In genomic region chr10:6069101-6069931, GRCh38 we compare ENCODE assay signal across 13 cellular contexts. TPM values are rescaled to one million over a fixed set of nuclear protein-coding genes. Genes with fewer than 3 reads are reported as not detected.
DNase-seq lines count a peak whose midpoint lies in the region; ATAC-seq and TF ChIP-seq lines count a peak whose summit lies in the region.
"Had no signal": no experiment of that assay in that cellular context is flagged by ENCODE, and none has a peak within 500 bp of the region (broad histone marks: within the 10 kb centered on the region; RNA-seq: fewer than 3 reads in every experiment).

No MANE protein-coding gene starts in this region.

- H3K27ac ChIP-seq in WERI-Rb-1, result no peak overlapping the region
- H3K27ac ChIP-seq: gastrocnemius medialis, neural progenitor cell, uterus had no signal

- POLR2A ChIA-PET in activated naive CD8-positive, alpha-beta T cell treated with anti-CD3 and anti-CD28 coated beads, Interleukin-2, amount 10 ng/mL, durations not matched to agents 7 days and 5 days (lab: Charles Lee), result interaction anchor here (0.8 to 5.2 kb wide), 8 partner anchors 9 to 93 kb away, joined by 3 to 73 read pairs (median 16); no protein-coding TSS in a partner anchor

- H3K4me3 Mint-ChIP-seq in activated T-cell treated with anti-CD3 and anti-CD28 coated beads, Interleukin-2, amount 50 U/mL, for 4 hours, result peak overlapping the region; percentile 60
- H3K4me3 Mint-ChIP-seq in activated naive CD8-positive, alpha-beta T cell treated with anti-CD3 and anti-CD28 coated beads, Interleukin-2, amount 10 ng/mL, durations not matched to agents 7 days and 5 days, result peak overlapping the region; percentile 85
- H3K4me3 Mint-ChIP-seq: neural progenitor cell had no signal

- H3K9me3 ChIP-seq in WERI-Rb-1 (ENCODE audit: severe bottlenecking), result no peaks in the 10 kb centered on the region
- H3K9me3 ChIP-seq: gastrocnemius medialis, uterus had no signal

- no peak for TF ChIP-seq CTCF in WERI-Rb-1 (IDR thresholded peaks at IDR 0.05; ENCODE audit: low read depth, low read length)

- no peaks in the 10 kb centered on the region for H3K36me3 ChIP-seq in WERI-Rb-1
- H3K36me3 ChIP-seq: gastrocnemius medialis, neural progenitor cell, uterus had no signal

- H3K4me3 ChIP-seq in WERI-Rb-1 (ENCODE audit: low read depth, low read length), result no peak overlapping the region
- H3K4me3 ChIP-seq: gastrocnemius medialis, neural progenitor cell, uterus had no signal

- DNase-seq in activated T-cell treated with anti-CD3 and anti-CD28 coated beads, Interleukin-2, amount 50 U/mL, for 4 hours, result no peak
- no peak for DNase-seq in activated T-cell treated with anti-CD3 and anti-CD28 coated beads for 4 hours
- DNase-seq in NCI-H524 (lab: John Stamatoyannopoulos, UW), result peak; percentile 47 to 70
- no peak for DNase-seq in activated naive CD8-positive, alpha-beta T cell treated with anti-CD3 and anti-CD28 coated beads, Interleukin-2, amount 10 ng/mL, durations not matched to agents 7 days and 5 days
- no peak for DNase-seq in stimulated activated naive CD8-positive, alpha-beta T cell treated with anti-CD3 and anti-CD28 coated beads, Interleukin-15, Interleukin-2, amounts not matched to agents 100 U/mL and 50 U/mL, for 24 hours
- no peak for DNase-seq in WERI-Rb-1
- no peak for DNase-seq in globus pallidus (ENCODE audit: low spot score)
- DNase-seq in T1000 (lab: John Stamatoyannopoulos, UW), result no peak
- DNase-seq: DMS79 treated with DMSO at 0.1 percent for 48 hours, gastrocnemius medialis, Right ventricle myocardium superior, uterus had no signal

- ATAC-seq in activated T-cell treated with anti-CD3 and anti-CD28 coated beads, Interleukin-2, amount 50 U/mL, for 4 hours, result peak; percentile 26 to 42
- peak; percentile 33 for ATAC-seq in activated naive CD8-positive, alpha-beta T cell treated with anti-CD3 and anti-CD28 coated beads, Interleukin-2, amount 10 ng/mL, durations not matched to agents 7 days and 5 days (ENCODE audit: low read depth)
- ATAC-seq in stimulated activated naive CD8-positive, alpha-beta T cell treated with anti-CD3 and anti-CD28 coated beads, Interleukin-15, Interleukin-2, amounts not matched to agents 100 U/mL and 50 U/mL, for 24 hours, result peak; percentile 52
- ATAC-seq: gastrocnemius medialis had no signal

- no peaks in the 10 kb centered on the region for H3K27me3 Mint-ChIP-seq in activated T-cell treated with anti-CD3 and anti-CD28 coated beads, Interleukin-2, amount 50 U/mL, for 4 hours (ENCODE audit: low read depth)
- no peaks in the 10 kb centered on the region for H3K27me3 Mint-ChIP-seq in activated naive CD8-positive, alpha-beta T cell treated with anti-CD3 and anti-CD28 coated beads, Interleukin-2, amount 10 ng/mL, durations not matched to agents 7 days and 5 days

- H3K27me3 ChIP-seq in WERI-Rb-1 (ENCODE audit: insufficient read depth, low read depth, severe bottlenecking), result peaks cover 18% of the 10 kb centered on the region
- H3K27me3 ChIP-seq: gastrocnemius medialis, neural progenitor cell, uterus had no signal

- H3K27ac Mint-ChIP-seq in activated naive CD8-positive, alpha-beta T cell treated with anti-CD3 and anti-CD28 coated beads, Interleukin-2, amount 10 ng/mL, durations not matched to agents 7 days and 5 days, result peak overlapping the region; percentile 93
- H3K27ac Mint-ChIP-seq: neural progenitor cell had no signal

- no peaks in the 10 kb centered on the region for H3K9me3 Mint-ChIP-seq in activated T-cell treated with anti-CD3 and anti-CD28 coated beads, Interleukin-2, amount 50 U/mL, for 4 hours
- no peaks in the 10 kb centered on the region for H3K9me3 Mint-ChIP-seq in activated naive CD8-positive, alpha-beta T cell treated with anti-CD3 and anti-CD28 coated beads, Interleukin-2, amount 10 ng/mL, durations not matched to agents 7 days and 5 days

- H3K36me3 Mint-ChIP-seq in activated T-cell treated with anti-CD3 and anti-CD28 coated beads, Interleukin-2, amount 50 U/mL, for 4 hours (ENCODE audit: insufficient read depth), result peaks cover 3% of the 10 kb centered on the region
- H3K36me3 Mint-ChIP-seq in activated naive CD8-positive, alpha-beta T cell treated with anti-CD3 and anti-CD28 coated beads, Interleukin-2, amount 10 ng/mL, durations not matched to agents 7 days and 5 days, result peaks cover 3% of the 10 kb centered on the region
- H3K36me3 Mint-ChIP-seq: neural progenitor cell had no signal

- H3K4me1 Mint-ChIP-seq in activated T-cell treated with anti-CD3 and anti-CD28 coated beads, Interleukin-2, amount 50 U/mL, for 4 hours (ENCODE audit: low read depth), result peaks cover 94% of the 10 kb centered on the region
- peaks cover 94% of the 10 kb centered on the region for H3K4me1 Mint-ChIP-seq in activated naive CD8-positive, alpha-beta T cell treated with anti-CD3 and anti-CD28 coated beads, Interleukin-2, amount 10 ng/mL, durations not matched to agents 7 days and 5 days

RNA-seq across cellular contexts. Expression of gene IL2RA, which starts 7.1 kb away (rescaled TPM):
- total RNA-seq in activated T-cell treated with anti-CD3 and anti-CD28 coated beads, Interleukin-2, amount 50 U/mL, for 4 hours, result 100 to 1,000 TPM; 639 to 698 (median 653) TPM
- 100 to 1,000 TPM; 184 to 201 TPM for total RNA-seq in activated naive CD8-positive, alpha-beta T cell treated with anti-CD3 and anti-CD28 coated beads, Interleukin-2, amount 10 ng/mL, durations not matched to agents 7 days and 5 days

RNA-seq across cellular contexts. Expression of gene RBM17, which starts 19.5 kb away (rescaled TPM):
- total RNA-seq in activated T-cell treated with anti-CD3 and anti-CD28 coated beads, Interleukin-2, amount 50 U/mL, for 4 hours, result 100 to 1,000 TPM; 231 to 261 (median 237) TPM
- 100 to 1,000 TPM; 185 to 200 TPM for total RNA-seq in activated naive CD8-positive, alpha-beta T cell treated with anti-CD3 and anti-CD28 coated beads, Interleukin-2, amount 10 ng/mL, durations not matched to agents 7 days and 5 days

Comparison
In these comparisons a context has a peak if more than half of its experiments do, and no peak if none do; other contexts are left out.
1. DNase-seq: peak in NCI-H524 (2 of 2); none in activated T-cell treated with anti-CD3 and anti-CD28 coated beads, Interleukin-2, amount 50 U/mL, for 4 hours (single experiment), activated T-cell treated with anti-CD3 and anti-CD28 coated beads for 4 hours (single experiment), activated naive CD8-positive, alpha-beta T cell treated with anti-CD3 and anti-CD28 coated beads, Interleukin-2, amount 10 ng/mL, durations not matched to agents 7 days and 5 days (single experiment), stimulated activated naive CD8-positive, alpha-beta T cell treated with anti-CD3 and anti-CD28 coated beads, Interleukin-15, Interleukin-2, amounts not matched to agents 100 U/mL and 50 U/mL, for 24 hours (single experiment), WERI-Rb-1 (single experiment), globus pallidus (single experiment) and T1000 (single experiment).
2. Peak in every context shown above with its lines, with median percentiles within 50 percentile points of each other: ATAC-seq.